Comparison of ENCODE assay signal across 8 cellular contexts in the genomic region with DNA sequence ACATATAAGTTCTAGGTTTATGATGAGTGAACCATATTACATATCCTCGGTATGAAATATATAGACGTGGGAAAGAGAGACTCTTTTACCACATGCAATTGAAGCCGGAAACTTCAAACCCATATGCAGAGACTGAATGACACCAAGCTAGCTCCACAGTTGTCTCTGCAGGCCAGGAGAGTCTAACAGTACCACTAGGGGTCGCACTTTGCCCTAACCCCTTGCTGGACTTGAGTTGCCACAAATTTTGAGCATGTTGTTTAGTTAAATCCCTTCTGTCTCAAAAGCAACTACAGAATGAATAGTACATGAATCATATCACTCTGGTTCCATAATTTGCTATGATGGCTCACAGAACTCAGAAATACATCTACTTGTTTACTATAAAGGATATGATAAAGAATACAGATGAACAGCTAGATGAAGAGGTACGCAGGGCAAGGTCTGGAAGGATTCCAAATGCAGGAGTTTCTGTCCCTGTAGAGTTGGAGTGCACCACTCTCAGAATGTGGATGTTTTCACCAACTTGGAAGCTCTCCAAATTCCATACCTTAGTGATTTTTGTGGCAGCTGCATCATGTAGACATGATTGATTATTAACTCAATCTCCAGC.
DNase-seq lines count a peak whose midpoint lies in the region; ATAC-seq and TF ChIP-seq lines count a peak whose summit lies in the region.

No MANE protein-coding gene starts in this region.

- no peak overlapping the region for H3K4me2 ChIP-seq in GM23338

- DNase-seq in activated gamma-delta T cell treated with Interleukin-2 at 50 U/mL for 16 hours, result peak; percentile 39
- no peak for DNase-seq in activated gamma-delta T cell (lab: John Stamatoyannopoulos, UW)
- peak; percentile 89 for DNase-seq in GM23338 (ENCODE audit: low spot score)
- DNase-seq in UCSD-AML1 (lab: John Stamatoyannopoulos, UW; ENCODE audit: unreplicated experiment), result peak; percentile 39
- DNase-seq in dermis blood vessel endothelial cell, result peak; percentile 83
- no peak for DNase-seq in midbrain (lab: John Stamatoyannopoulos, UW)

- H3K9me3 Mint-ChIP-seq in GM23338, result no peaks in the 10 kb centered on the region
- no peaks in the 10 kb centered on the region for H3K9me3 Mint-ChIP-seq in nephron

- H3K4me3 Mint-ChIP-seq in GM23338 (no peak overlapping the region), nephron (no peak overlapping the region)

- H3K36me3 Mint-ChIP-seq in GM23338 (ENCODE audit: low read depth), result no peaks in the 10 kb centered on the region
- no peaks in the 10 kb centered on the region for H3K36me3 Mint-ChIP-seq in nephron (ENCODE audit: low read depth)

- no peaks in the 10 kb centered on the region for H4K20me1 ChIP-seq in GM23338 (replicated peaks; ENCODE audit: insufficient read depth)

- ATAC-seq in GM23338, result peak; percentile 97

- H3K4me1 Mint-ChIP-seq in GM23338 (no peaks in the 10 kb centered on the region), nephron (peaks cover 15% of the 10 kb centered on the region)

- H3K9me2 ChIP-seq in GM23338 (ENCODE audit: insufficient read depth), result no peaks in the 10 kb centered on the region

- H3K4me3 ChIP-seq in GM23338, result no peak overlapping the region

- H3K36me3 ChIP-seq in GM23338 (ENCODE audit: insufficient read depth), result no peaks in the 10 kb centered on the region

- H3F3A ChIP-seq in GM23338 (replicated peaks; ENCODE audit: low read depth), result no peaks in the 10 kb centered on the region

- H3K27me3 Mint-ChIP-seq in GM23338 (ENCODE audit: insufficient read depth, low read depth, poor library complexity) (no peaks in the 10 kb centered on the region), nephron (ENCODE audit: low read depth) (no peaks in the 10 kb centered on the region)

- H3K27ac Mint-ChIP-seq in GM23338 (no peak overlapping the region), nephron (no peak overlapping the region)

- no peak overlapping the region for H3K27ac ChIP-seq in GM23338 (ENCODE audit: low read depth)

- no peaks in the 10 kb centered on the region for H3K27me3 ChIP-seq in GM23338 (ENCODE audit: insufficient read depth)

- peak; percentile 95 to 97 for TF ChIP-seq CTCF in GM23338 (conservative IDR thresholded peaks at IDR 0.05; ENCODE audit: low read depth in 2 of 2)
- TF ChIP-seq CTCF in LNCAP (IDR thresholded peaks at IDR 0.05), result peak; percentile 90
- TF ChIP-seq CTCF in nephron (IDR thresholded peaks at IDR 0.05; ENCODE audit: unreplicated experiment in 3 of 3), result peak; percentile 42 to 47 (median 46)

- no peak overlapping the region for H2AFZ ChIP-seq in GM23338

- H3K79me2 ChIP-seq in GM23338 (replicated peaks; ENCODE audit: insufficient read depth), result no peaks in the 10 kb centered on the region

- no peaks in the 10 kb centered on the region for H3K4me1 ChIP-seq in GM23338 (ENCODE audit: insufficient read depth)

TF ChIP-seq in GM23338, 12 proteins besides CTCF, POLR2A, EP300 and RAD21:
- no peak for TF ChIP-seq ZNF331 (CRISPR knock-in tag; IDR thresholded peaks at IDR 0.05; ENCODE audit: low read depth)
- TF ChIP-seq, protein P1, sequence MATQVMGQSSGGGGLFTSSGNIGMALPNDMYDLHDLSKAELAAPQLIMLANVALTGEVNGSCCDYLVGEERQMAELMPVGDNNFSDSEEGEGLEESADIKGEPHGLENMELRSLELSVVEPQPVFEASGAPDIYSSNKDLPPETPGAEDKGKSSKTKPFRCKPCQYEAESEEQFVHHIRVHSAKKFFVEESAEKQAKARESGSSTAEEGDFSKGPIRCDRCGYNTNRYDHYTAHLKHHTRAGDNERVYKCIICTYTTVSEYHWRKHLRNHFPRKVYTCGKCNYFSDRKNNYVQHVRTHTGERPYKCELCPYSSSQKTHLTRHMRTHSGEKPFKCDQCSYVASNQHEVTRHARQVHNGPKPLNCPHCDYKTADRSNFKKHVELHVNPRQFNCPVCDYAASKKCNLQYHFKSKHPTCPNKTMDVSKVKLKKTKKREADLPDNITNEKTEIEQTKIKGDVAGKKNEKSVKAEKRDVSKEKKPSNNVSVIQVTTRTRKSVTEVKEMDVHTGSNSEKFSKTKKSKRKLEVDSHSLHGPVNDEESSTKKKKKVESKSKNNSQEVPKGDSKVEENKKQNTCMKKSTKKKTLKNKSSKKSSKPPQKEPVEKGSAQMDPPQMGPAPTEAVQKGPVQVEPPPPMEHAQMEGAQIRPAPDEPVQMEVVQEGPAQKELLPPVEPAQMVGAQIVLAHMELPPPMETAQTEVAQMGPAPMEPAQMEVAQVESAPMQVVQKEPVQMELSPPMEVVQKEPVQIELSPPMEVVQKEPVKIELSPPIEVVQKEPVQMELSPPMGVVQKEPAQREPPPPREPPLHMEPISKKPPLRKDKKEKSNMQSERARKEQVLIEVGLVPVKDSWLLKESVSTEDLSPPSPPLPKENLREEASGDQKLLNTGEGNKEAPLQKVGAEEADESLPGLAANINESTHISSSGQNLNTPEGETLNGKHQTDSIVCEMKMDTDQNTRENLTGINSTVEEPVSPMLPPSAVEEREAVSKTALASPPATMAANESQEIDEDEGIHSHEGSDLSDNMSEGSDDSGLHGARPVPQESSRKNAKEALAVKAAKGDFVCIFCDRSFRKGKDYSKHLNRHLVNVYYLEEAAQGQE (IDR thresholded peaks at IDR 0.05; ENCODE audit: unreplicated experiment), result no peak
- no peak for TF ChIP-seq EZH2 (IDR thresholded peaks at IDR 0.05; ENCODE audit: low read depth, unreplicated experiment)
- no peak for TF ChIP-seq JUNB (IDR thresholded peaks at IDR 0.05; ENCODE audit: unreplicated experiment)
TF ChIP-seq in GM23338: peak in this region for 0.

Comparison
In these comparisons a context has a peak if more than half of its experiments do, and no peak if none do; other contexts are left out.
1. DNase-seq: peak in activated gamma-delta T cell treated with Interleukin-2 at 50 U/mL for 16 hours (single experiment), GM23338 (single experiment), UCSD-AML1 (single experiment) and dermis blood vessel endothelial cell (single experiment); none in activated gamma-delta T cell (single experiment) and midbrain (single experiment).
2. CTCF ChIP-seq: peak in every context shown above with its lines; median percentile 96 in GM23338; 90 in LNCAP; 46 in nephron.